Comparison of ENCODE assay signal across 28 cellular contexts in the genomic region with DNA sequence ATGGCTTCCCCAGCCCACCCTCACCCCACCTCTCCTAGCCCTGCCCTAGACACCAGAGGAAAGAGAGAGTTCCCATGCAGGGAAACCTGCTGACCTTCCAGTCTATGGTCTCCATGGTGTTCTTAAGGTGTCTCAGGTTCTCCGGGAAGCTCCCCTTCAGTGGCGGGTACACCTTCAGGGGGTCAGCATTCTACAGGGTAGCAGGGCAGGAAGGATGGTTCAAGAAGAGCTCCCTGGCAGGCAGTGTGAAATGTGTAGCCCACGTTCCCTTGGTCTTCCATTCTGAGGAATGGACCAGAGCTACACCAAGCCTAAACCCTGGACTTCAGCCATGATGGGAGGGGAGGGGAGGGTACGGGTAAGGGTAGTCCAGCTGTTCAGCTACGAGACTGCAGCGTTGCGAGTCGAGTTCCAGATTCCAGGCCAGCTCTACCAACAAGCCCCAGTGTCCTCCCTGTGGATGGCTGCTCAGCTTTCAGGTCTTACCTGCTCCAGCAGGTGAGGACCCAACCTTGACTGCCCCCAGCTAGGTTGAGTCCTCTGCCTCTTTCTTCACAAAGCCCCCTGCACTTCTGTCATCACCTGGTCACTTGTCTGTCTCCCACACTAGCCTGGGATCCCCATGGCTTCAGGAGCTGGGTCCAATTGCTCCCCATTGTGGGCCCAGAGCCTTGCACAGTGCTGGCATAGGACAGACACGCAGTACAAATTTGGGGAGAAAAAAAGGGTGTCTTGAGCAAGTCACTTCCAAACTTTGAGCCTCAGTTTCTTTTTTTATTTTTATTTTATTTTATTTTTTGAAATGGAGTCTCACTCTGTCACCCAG. TPM values are rescaled to one million over a fixed set of nuclear protein-coding genes. Genes with fewer than 3 reads are reported as not detected.
DNase-seq lines count a peak whose midpoint lies in the region; FAIRE-seq and TF ChIP-seq lines count a peak whose summit lies in the region.
"Had no signal": no experiment of that assay in that cellular context is flagged by ENCODE, and none has a peak within 500 bp of the region (broad histone marks: within the 10 kb centered on the region; RNA-seq: fewer than 3 reads in every experiment).

No MANE protein-coding gene starts in this region.

- H3K4ac ChIP-seq in neuronal stem cell (ENCODE audit: low read length) = no peak overlapping the region

- H3K4me3 ChIP-seq in CD8-positive, alpha-beta memory T cell (ENCODE audit: low read length) = no peak overlapping the region
- H3K4me3 ChIP-seq in OCI-LY7 (ENCODE audit: low read depth, low read length, poor library complexity, severe bottlenecking) (no peak overlapping the region), neuronal stem cell (ENCODE audit: low read length in 2 of 2) (no peak overlapping the region), left ventricle myocardium inferior (no peak overlapping the region), right atrium auricular region (no peak overlapping the region)
- H3K4me3 ChIP-seq: sigmoid colon, SJCRH30 had no signal

- H2BK120ac ChIP-seq in neuronal stem cell (ENCODE audit: low read depth, low read length) = no peak overlapping the region

- H2AFZ ChIP-seq in OCI-LY7 (ENCODE audit: low read length) (no peak overlapping the region), neuronal stem cell (ENCODE audit: low read length) (no peak overlapping the region)

- no peak overlapping the region for H3K27ac ChIP-seq in CD8-positive, alpha-beta memory T cell (ENCODE audit: low read depth, low read length)
- peak overlapping the region; percentile 29 for H3K27ac ChIP-seq in OCI-LY7 (ENCODE audit: low read depth, low read length, poor library complexity, severe bottlenecking)
- no peak overlapping the region for H3K27ac ChIP-seq in neuronal stem cell (replicated peaks; ENCODE audit: low read length)
- no peak overlapping the region for H3K27ac ChIP-seq in left ventricle myocardium inferior (replicated peaks)
- no peak overlapping the region for H3K27ac ChIP-seq in right atrium auricular region
- H3K27ac ChIP-seq: sigmoid colon, SJCRH30 had no signal

- no CpG with 5 or more reads among the region's 9 CpGs for WGBS in neuronal stem cell (ENCODE audit: extremely low coverage in 2 of 2, insufficient read length in 2 of 2, insufficient replicate concordance in 1 of 2), 2 donors

- DNase-seq in CD8-positive, alpha-beta memory T cell = no peak
- no peak for DNase-seq in GM12892 (ENCODE audit: insufficient read length)
- DNase-seq in OCI-LY7 (ENCODE audit: low spot score) = no peak
- no peak for DNase-seq in neuronal stem cell (ENCODE audit: low spot score)
- DNase-seq in NCI-H187 treated with DMSO at 0.1 percent for 48 hours (lab: John Stamatoyannopoulos, UW) = no peak
- DNase-seq in left ventricle myocardium inferior = no peak
- no peak for DNase-seq in right atrium auricular region (ENCODE audit: low spot score)
- DNase-seq: activated effector memory CD4-positive, alpha-beta T cell treated with anti-CD3 and anti-CD28 coated beads, Interleukin-2, amount 50 U/mL, for 16 hours; activated naive CD8-positive, alpha-beta T cell treated with anti-CD3 and anti-CD28 coated beads, Interleukin-2, amount 10 ng/mL, durations not matched to agents 7 days and 5 days; activated T-cell treated with anti-CD3 and anti-CD28 coated beads for 4 hours; CD4-positive, alpha-beta memory T cell; dermis blood vessel endothelial cell; DMS53; kidney glomerular epithelial cell; mammary epithelial cell; NCI-H1092; NCI-H2029; NCI-H526 treated with DMSO at 0.1 percent for 48 hours; sigmoid colon; SJCRH30; stimulated activated CD4-positive, alpha-beta T cell treated with anti-CD3 and anti-CD28 coated beads, Interleukin-4, amount 100 ng/mL, for 4 hours; stimulated activated naive CD4-positive, alpha-beta T cell treated with Interleukin-2 at 50 U/mL for 16 hours; T-helper 1 cell had no signal

- H3K14ac ChIP-seq in neuronal stem cell (ENCODE audit: low read length) = peak overlapping the region; percentile 26

- no peak overlapping the region for H2BK15ac ChIP-seq in neuronal stem cell (ENCODE audit: low read length)

- no peak overlapping the region for H3K4me2 ChIP-seq in OCI-LY7 (ENCODE audit: low read length)
- H3K4me2 ChIP-seq in neuronal stem cell (ENCODE audit: insufficient read depth, low read length, poor library complexity, severe bottlenecking) = no peak overlapping the region

- TF ChIP-seq POLR2A in GM12892 (IDR thresholded peaks at IDR 0.05; ENCODE audit: low read depth, low read length) = peak; percentile 90

- no peaks in the 10 kb centered on the region for H3K27me3 ChIP-seq in CD8-positive, alpha-beta memory T cell (ENCODE audit: insufficient read depth, low read length, poor library complexity, severe bottlenecking)
- H3K27me3 ChIP-seq in neuronal stem cell (ENCODE audit: control insufficient read depth in 3 of 3, insufficient read depth in 3 of 3, low read depth in 1 of 3, low read length in 3 of 3) = no peaks in the 10 kb centered on the region
- H3K27me3 ChIP-seq in left ventricle myocardium inferior (ENCODE audit: low read depth) = no peaks in the 10 kb centered on the region
- H3K27me3 ChIP-seq in right atrium auricular region = no peaks in the 10 kb centered on the region
- H3K27me3 ChIP-seq: sigmoid colon, SJCRH30 had no signal

- H3K9me2 ChIP-seq in OCI-LY7 (ENCODE audit: insufficient read depth, low read length) = no peaks in the 10 kb centered on the region

- peaks cover 11 to 83% (median 15%) of the 10 kb centered on the region in 3 donors for H3K36me3 Mint-ChIP-seq in CD8-positive, alpha-beta memory T cell

- H3K9ac ChIP-seq in neuronal stem cell (ENCODE audit: low read depth, low read length, poor library complexity) = no peak overlapping the region

- POLR2A ChIA-PET in CD8-positive, alpha-beta memory T cell (lab: Charles Lee) = no interaction called here
- POLR2A ChIA-PET in OCI-LY7 (lab: Charles Lee) = no interaction called here

- CTCF ChIA-PET in CD8-positive, alpha-beta memory T cell (lab: Charles Lee) = interaction anchor here (0.7 to 2.7 kb wide), 3 partner anchors 8 to 31 kb away, joined by 3 to 13 read pairs (median 3); no protein-coding TSS in a partner anchor
- CTCF ChIA-PET in OCI-LY7 (lab: Charles Lee; ENCODE audit: unreplicated experiment) = interaction anchor here (0.6 kb wide), 1 partner anchor 32 kb away, joined by 5 read pairs; no protein-coding TSS in a partner anchor

- peaks cover 55% of the 10 kb centered on the region for H3K36me3 ChIP-seq in CD8-positive, alpha-beta memory T cell (ENCODE audit: insufficient read depth, low read length)
- H3K36me3 ChIP-seq in OCI-LY7 (ENCODE audit: insufficient read depth, low read length) (peaks cover 99% of the 10 kb centered on the region), neuronal stem cell (replicated peaks in 1 of 2; ENCODE audit: control insufficient read depth in 2 of 2, insufficient read depth in 2 of 2, low read length in 2 of 2) (peaks cover 25 to 30% of the 10 kb centered on the region in 2 donors), left ventricle myocardium inferior (peaks cover 25% of the 10 kb centered on the region), right atrium auricular region (peaks cover 18% of the 10 kb centered on the region)

- peaks cover 0 to 1% of the 10 kb centered on the region in 2 donors for H3K27me3 Mint-ChIP-seq in CD8-positive, alpha-beta memory T cell
- H3K27me3 Mint-ChIP-seq: activated naive CD8-positive, alpha-beta T cell treated with anti-CD3 and anti-CD28 coated beads, Interleukin-2, amount 10 ng/mL, durations not matched to agents 7 days and 5 days; CD4-positive, alpha-beta memory T cell; progenitor cell of endocrine pancreas had no signal

- peak; percentile 60 for FAIRE-seq in GM12892 (lab: Jason Lieb, UNC)
- FAIRE-seq: astrocyte, endometrium, frontal cortex, G401.6 had no signal

- no TSS peak for BruUV-seq in OCI-LY7 (replicated peaks; lab: Mats Ljungman, UMichigan)

- peaks cover 44% of the 10 kb centered on the region for H3K79me2 ChIP-seq in OCI-LY7 (ENCODE audit: insufficient read depth, low read depth, low read length)

- H3K4me1 Mint-ChIP-seq in CD8-positive, alpha-beta memory T cell = peaks cover 16 to 55% (median 22%) of the 10 kb centered on the region in 3 donors

- no peak overlapping the region for H3K18ac ChIP-seq in neuronal stem cell (ENCODE audit: low read length)

- H3K23ac ChIP-seq in neuronal stem cell (ENCODE audit: low read depth, low read length, poor library complexity) = peak overlapping the region; percentile 20

- no peaks in the 10 kb centered on the region for H3K9me3 ChIP-seq in CD8-positive, alpha-beta memory T cell (ENCODE audit: low read length)
- H3K9me3 ChIP-seq in OCI-LY7 (ENCODE audit: low read length) (no peaks in the 10 kb centered on the region), neuronal stem cell (replicated peaks in 1 of 2; ENCODE audit: control insufficient read depth in 2 of 2, insufficient read depth in 1 of 2, low read depth in 1 of 2, low read length in 2 of 2) (no peaks in the 10 kb centered on the region), left ventricle myocardium inferior (replicated peaks) (no peaks in the 10 kb centered on the region), right atrium auricular region (no peaks in the 10 kb centered on the region)
- H3K9me3 ChIP-seq: sigmoid colon, SJCRH30 had no signal

- H3K79me1 ChIP-seq in neuronal stem cell (ENCODE audit: low read depth, low read length) = peaks cover 2% of the 10 kb centered on the region

- no peak overlapping the region for H4K91ac ChIP-seq in neuronal stem cell (ENCODE audit: low read depth, low read length, poor library complexity)

- no peak overlapping the region for H4K8ac ChIP-seq in neuronal stem cell (ENCODE audit: low read depth, low read length)

- H3K9me3 Mint-ChIP-seq in CD8-positive, alpha-beta memory T cell = no peaks in the 10 kb centered on the region
- H3K9me3 Mint-ChIP-seq: activated naive CD8-positive, alpha-beta T cell treated with anti-CD3 and anti-CD28 coated beads, Interleukin-2, amount 10 ng/mL, durations not matched to agents 7 days and 5 days; CD4-positive, alpha-beta memory T cell had no signal

- H3K4me3 Mint-ChIP-seq in CD8-positive, alpha-beta memory T cell = no peak overlapping the region
- H3K4me3 Mint-ChIP-seq: activated naive CD8-positive, alpha-beta T cell treated with anti-CD3 and anti-CD28 coated beads, Interleukin-2, amount 10 ng/mL, durations not matched to agents 7 days and 5 days; CD4-positive, alpha-beta memory T cell had no signal

- no peak overlapping the region for H2BK5ac ChIP-seq in neuronal stem cell (ENCODE audit: low read length)

- intact Hi-C loops in OCI-LY7 (cut with micrococcal nuclease; ENCODE audit: unreplicated experiment) = no loop called here
- intact Hi-C loops in left ventricle myocardium inferior (cut with micrococcal nuclease) = no loop called here

- H2AK5ac ChIP-seq in neuronal stem cell (ENCODE audit: low read depth, low read length) = no peak overlapping the region

- H3K27ac Mint-ChIP-seq in CD8-positive, alpha-beta memory T cell = peak overlapping the region in 6 of 8 donors; percentile 14 to 93 (median 53)
- H3K27ac Mint-ChIP-seq: activated naive CD8-positive, alpha-beta T cell treated with anti-CD3 and anti-CD28 coated beads, Interleukin-2, amount 10 ng/mL, durations not matched to agents 7 days and 5 days; progenitor cell of endocrine pancreas had no signal

- TF ChIP-seq CTCF in OCI-LY7 (conservative IDR thresholded peaks at IDR 0.05; ENCODE audit: low read length) = no peak
- no peak for TF ChIP-seq CTCF in left ventricle myocardium inferior (IDR thresholded peaks at IDR 0.05; ENCODE audit: borderline replicate concordance)
- TF ChIP-seq CTCF in right atrium auricular region (IDR thresholded peaks at IDR 0.05) = no peak

- no peak overlapping the region for H2BK12ac ChIP-seq in neuronal stem cell (ENCODE audit: low read length)

- peaks cover 17% of the 10 kb centered on the region for H3K4me1 ChIP-seq in CD8-positive, alpha-beta memory T cell (ENCODE audit: insufficient read depth, low read length)
- H3K4me1 ChIP-seq in OCI-LY7 (ENCODE audit: insufficient read depth, low read length, poor library complexity, severe bottlenecking) (peaks cover 66% of the 10 kb centered on the region), neuronal stem cell (ENCODE audit: control insufficient read depth in 2 of 2, insufficient read depth in 1 of 2, low read depth in 1 of 2, low read length in 2 of 2) (peaks cover 2 to 3% of the 10 kb centered on the region in 2 donors), left ventricle myocardium inferior (peaks cover 41% of the 10 kb centered on the region), right atrium auricular region (peaks cover 0 to 33% of the 10 kb centered on the region in 2 donors)
- H3K4me1 ChIP-seq: SJCRH30 had no signal

- H4K20me1 ChIP-seq in OCI-LY7 (ENCODE audit: insufficient read depth, low read length) = peaks cover 25% of the 10 kb centered on the region

RNA-seq across cellular contexts. Expression of a gene that starts 7.5 kb away (rescaled TPM):
- total RNA-seq in CD8-positive, alpha-beta memory T cell = 100 to 1,000 TPM; 319 to 324 TPM
- polyA plus RNA-seq in CD8-positive, alpha-beta memory T cell = 1,273 TPM
- polyA plus RNA-seq in GM12892 (2012; ENCODE audit: missing spikeins) = 2,617 TPM
- total RNA-seq in OCI-LY7 (2014; rRNA removed; shearing (Covaris generic)) = 2,446 and 3,686 TPM in 2 replicates
- total RNA-seq in OCI-LY7 (2022) = 1,759 and 1,769 TPM in 2 replicates
- 61.0 TPM for polyA plus RNA-seq in neuronal stem cell (2013, experiment 1 of 2)
- 61.3 TPM for polyA plus RNA-seq in neuronal stem cell (2013, experiment 2 of 2)
- total RNA-seq in left ventricle myocardium inferior = 251 TPM
- total RNA-seq in right atrium auricular region = 100 to 1,000 TPM; 268 to 424 TPM

RNA-seq across cellular contexts. Expression of a gene that starts 44.3 kb away (rescaled TPM):
- total RNA-seq in CD8-positive, alpha-beta memory T cell = 1,000 to 10,000 TPM; 2,924 to 3,007 TPM
- 6,416 TPM for polyA plus RNA-seq in CD8-positive, alpha-beta memory T cell
- 4,425 TPM for polyA plus RNA-seq in GM12892 (2012; ENCODE audit: missing spikeins)
- total RNA-seq in OCI-LY7 (2014; rRNA removed; shearing (Covaris generic)) = 2,281 and 2,351 TPM in 2 replicates
- total RNA-seq in OCI-LY7 (2022) (2,284 and 2,304 TPM in 2 replicates), left ventricle myocardium inferior (1,202 TPM), right atrium auricular region (1,000 to 10,000 TPM; 1,334 to 2,461 TPM)
- polyA plus RNA-seq in neuronal stem cell (2013, experiment 1 of 2) = 5,106 TPM
- polyA plus RNA-seq in neuronal stem cell (2013, experiment 2 of 2) = 5,095 TPM

RNA-seq across cellular contexts. Expression of a gene that starts 47.7 kb away (rescaled TPM):
- total RNA-seq in CD8-positive, alpha-beta memory T cell = 100 to 1,000 TPM; 116 to 120 TPM
- 33.1 TPM for polyA plus RNA-seq in CD8-positive, alpha-beta memory T cell
- polyA plus RNA-seq in GM12892 (2012; ENCODE audit: missing spikeins) = 24.4 TPM
- 61.3 and 62.9 TPM in 2 replicates for total RNA-seq in OCI-LY7 (2014; rRNA removed; shearing (Covaris generic))
- 104 and 108 TPM in 2 replicates for total RNA-seq in OCI-LY7 (2022)
- 32.1 TPM for polyA plus RNA-seq in neuronal stem cell (2013, experiment 1 of 2)
- polyA plus RNA-seq in neuronal stem cell (2013, experiment 2 of 2) = 32.7 TPM
- 19.3 TPM for total RNA-seq in left ventricle myocardium inferior
- 10 to 100 TPM; 17.5 to 18.1 TPM for total RNA-seq in right atrium auricular region
